In genomic region chr16:22374311-22375116, GRCh38 we compare ENCODE assay signal across 1 cellular context.
TF ChIP-seq lines count a peak whose summit lies in the region.

TSS of gene CDR2 (minus strand) at chr16:22374619. CDS start at chr16:22374309, 310 bp downstream.

TF ChIP-seq in GM12878, 131 proteins besides CTCF, POLR2A, EP300 and RAD21 (continued from another document and continues in another):
- TF ChIP-seq USF1 (IDR thresholded peaks at IDR 0.05; ENCODE audit: borderline replicate concordance, extremely low read length, insufficient read depth, low read depth, low read length) (no peak), RCOR1 (conservative IDR thresholded peaks at IDR 0.05; ENCODE audit: low read depth, low read length) (no peak), TAF1 (IDR thresholded peaks at IDR 0.05; ENCODE audit: borderline replicate concordance, low read depth, low read length) (peak; percentile 68; the same call in 1 of the 2 replicates), CREM (IDR thresholded peaks at IDR 0.05; ENCODE audit: low read depth) (0 out of 2 replicates have a peak, but pooled peaks have one; percentile 40), ZNF687 (IDR thresholded peaks at IDR 0.05) (peak; percentile 60; the same call in 1 of the 2 replicates), FOS (IDR thresholded peaks at IDR 0.05; ENCODE audit: borderline replicate concordance, extremely low read depth, insufficient read length) (peak; percentile 85), SIN3A (IDR thresholded peaks at IDR 0.05; ENCODE audit: low read depth, low read length) (peak; percentile 71; the same call in 1 of the 2 replicates), MXI1 (IDR thresholded peaks at IDR 0.05; ENCODE audit: low read depth, low read length) (peak; percentile 96), DPF2 (IDR thresholded peaks at IDR 0.05) (peak; percentile 99), BCL11A (IDR thresholded peaks at IDR 0.05; ENCODE audit: low read depth, low read length) (no peak), RUNX3 (IDR thresholded peaks at IDR 0.05; ENCODE audit: low read length) (0 out of 2 replicates have a peak, but pooled peaks have one; percentile 10), MLLT1 (IDR thresholded peaks at IDR 0.05) (no peak), BRCA1 (IDR thresholded peaks at IDR 0.05; ENCODE audit: low read depth, low read length) (no peak), POLR2AphosphoS5 (IDR thresholded peaks at IDR 0.05; ENCODE audit: low read length) (peak; percentile 77), REST (IDR thresholded peaks at IDR 0.05; ENCODE audit: low read depth, low read length) (no peak), NR2F1 (conservative IDR thresholded peaks at IDR 0.05) (peak; percentile 59), IKZF1 (conservative IDR thresholded peaks at IDR 0.05) (peak; percentile 66), BACH1 (IDR thresholded peaks at IDR 0.05; ENCODE audit: borderline replicate concordance) (peak; percentile 73), BCL3 (IDR thresholded peaks at IDR 0.05; ENCODE audit: borderline replicate concordance, insufficient read depth, low read depth, low read length, poor library complexity, severe bottlenecking) (peak; percentile 48), GATAD2B (conservative IDR thresholded peaks at IDR 0.05; ENCODE audit: low read depth) (peak; percentile 39; the same call in 1 of the 2 replicates), MAX (IDR thresholded peaks at IDR 0.05; ENCODE audit: low read depth, low read length) (peak; percentile 85), RELB (IDR thresholded peaks at IDR 0.05; ENCODE audit: low read depth) (no peak), TCF12 (IDR thresholded peaks at IDR 0.05; ENCODE audit: low read depth, low read length) (peak; percentile 41; the same call in 1 of the 2 replicates), ZBTB11 (CRISPR knock-in tag; IDR thresholded peaks at IDR 0.05) (no peak), CHD2 (IDR thresholded peaks at IDR 0.05; ENCODE audit: borderline replicate concordance, low read depth, low read length) (peak; percentile 95), E2F4 (IDR thresholded peaks at IDR 0.05; ENCODE audit: low read depth, low read length) (peak; percentile 71; the same call in 1 of the 2 replicates), PKNOX1 (IDR thresholded peaks at IDR 0.05) (peak; percentile 100), POU2F2 (IDR thresholded peaks at IDR 0.05; ENCODE audit: borderline replicate concordance, low read depth, low read length) (peak; percentile 50; the same call in 1 of the 3 replicates), ESRRA (IDR thresholded peaks at IDR 0.05; ENCODE audit: low read length) (no peak), LARP7 (IDR thresholded peaks at IDR 0.05) (peak; percentile 88), NFXL1 (IDR thresholded peaks at IDR 0.05; ENCODE audit: borderline replicate concordance) (0 out of 2 replicates have a peak, but pooled peaks have one; percentile 62), NKRF (conservative IDR thresholded peaks at IDR 0.05) (peak; percentile 93), YY1 (IDR thresholded peaks at IDR 0.05; ENCODE audit: low read depth, low read length) (0 out of 2 replicates have a peak, but pooled peaks have one; percentile 11), SP1 (IDR thresholded peaks at IDR 0.05; ENCODE audit: low read depth, low read length) (peak; percentile 98), MEF2A (IDR thresholded peaks at IDR 0.05; ENCODE audit: insufficient read depth, low read depth, low read length) (no peak)
